Comparison of ENCODE assay signal across 17 cellular contexts in the genomic region with DNA sequence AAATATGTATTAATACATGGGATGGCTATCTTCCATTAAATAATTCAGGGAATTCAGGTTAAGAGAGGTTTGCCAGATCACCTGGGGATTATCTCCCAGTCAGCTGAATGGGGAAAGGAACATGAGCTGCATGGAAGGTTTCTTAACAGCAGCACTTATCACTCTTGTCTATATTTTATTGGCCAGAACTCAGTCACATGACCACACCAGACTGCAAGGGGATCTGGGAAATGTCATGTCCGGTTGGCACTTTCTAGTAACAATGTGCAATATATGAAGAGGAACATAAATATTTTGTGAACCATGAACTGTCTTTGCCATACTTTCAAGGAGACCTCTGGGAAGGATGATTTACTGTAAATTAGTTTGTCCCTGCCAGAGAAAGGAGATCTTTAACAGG.
"Had no signal": no experiment of that assay in that cellular context is flagged by ENCODE, and none has a peak within 500 bp of the region (broad histone marks: within the 10 kb centered on the region; RNA-seq: fewer than 3 reads in every experiment).

No MANE protein-coding gene starts in this region.

- DNase-seq: activated CD4-positive, alpha-beta T cell treated with anti-CD3 and anti-CD28 coated beads for 1 hour; activated CD4-positive, alpha-beta T cell treated with anti-CD3 and anti-CD28 coated beads, Interleukin-2, amount 50 U/mL, for 4 hours; activated effector memory CD4-positive, alpha-beta T cell treated with anti-CD3 and anti-CD28 coated beads, Interleukin-2, amount 50 U/mL, for 16 hours; activated naive CD4-positive, alpha-beta T cell treated with anti-CD3 and anti-CD28 coated beads, Interleukin-2, amount 50 U/mL, for 16 hours; activated T-cell treated with anti-CD3 and anti-CD28 coated beads, Interleukin-2, amount 50 U/mL, for 72 hours; dermis blood vessel endothelial cell; effector memory CD4-positive, alpha-beta T cell; esophagus squamous epithelium; occipital lobe; stimulated activated CD4-positive, alpha-beta T cell treated with anti-CD3 and anti-CD28 coated beads, Interleukin-12 subunit alpha, Interleukin-12 subunit beta, amount 100 ng/mL, for 4 hours; stimulated activated CD4-positive, alpha-beta T cell treated with anti-CD3 and anti-CD28 coated beads, Interleukin-1b, Interleukin-23, amount 100 ng/mL, for 48 hours; stimulated activated CD8-positive, alpha-beta memory T cell treated with anti-CD3 and anti-CD28 coated beads, Interleukin-4, amount 100 ng/mL, for 48 hours; stimulated activated naive CD4-positive, alpha-beta T cell; WERI-Rb-1 had no signal

- H3K27me3 Mint-ChIP-seq: natural killer cell treated with Interleukin-12 subunit alpha and Interleukin-12 subunit beta and Interleukin-15 and Interleukin-18, amount 100 ng/mL, for 72 hours had no signal

- H3K4me3 Mint-ChIP-seq: activated T-cell treated with anti-CD3 and anti-CD28 coated beads, Interleukin-2, amount 50 U/mL, for 72 hours; natural killer cell treated with Interleukin-12 subunit alpha and Interleukin-12 subunit beta and Interleukin-15 and Interleukin-18, amount 100 ng/mL, for 72 hours had no signal

- ATAC-seq: activated T-cell treated with anti-CD3 and anti-CD28 coated beads, Interleukin-2, amount 50 U/mL, for 72 hours; natural killer cell treated with Interleukin-12 subunit alpha and Interleukin-12 subunit beta and Interleukin-15 and Interleukin-18, amount 100 ng/mL, for 72 hours had no signal

- H3K27me3 ChIP-seq: cardiac muscle cell, esophagus squamous epithelium had no signal

- H3K36me3 Mint-ChIP-seq: natural killer cell treated with Interleukin-12 subunit alpha and Interleukin-12 subunit beta and Interleukin-15 and Interleukin-18, amount 100 ng/mL, for 72 hours had no signal

- H3K36me3 ChIP-seq: cardiac muscle cell, esophagus squamous epithelium, WERI-Rb-1 had no signal

- H3K9me3 Mint-ChIP-seq: activated T-cell treated with anti-CD3 and anti-CD28 coated beads, Interleukin-2, amount 50 U/mL, for 72 hours had no signal

- H3K27ac ChIP-seq: cardiac muscle cell, esophagus squamous epithelium, WERI-Rb-1 had no signal

- H3K9me3 ChIP-seq: esophagus squamous epithelium had no signal

- H3K27ac Mint-ChIP-seq: activated T-cell treated with anti-CD3 and anti-CD28 coated beads, Interleukin-2, amount 50 U/mL, for 72 hours; natural killer cell treated with Interleukin-12 subunit alpha and Interleukin-12 subunit beta and Interleukin-15 and Interleukin-18, amount 100 ng/mL, for 72 hours; progenitor cell of endocrine pancreas had no signal

- H3K4me3 ChIP-seq: cardiac muscle cell, esophagus squamous epithelium had no signal
